8 cellular contexts compared by ENCODE assay signal in genomic region chr1:173255214-173255813, GRCh38. TPM values are rescaled to one million over a fixed set of nuclear protein-coding genes. Genes with fewer than 3 reads are reported as not detected.
DNase-seq lines count a peak whose midpoint lies in the region; ATAC-seq lines count a peak whose summit lies in the region.

No MANE protein-coding gene starts in this region.

- peak; percentile 12 for DNase-seq in DMS53 treated with DMSO at 0.1 percent for 48 hours (lab: John Stamatoyannopoulos, UW; ENCODE audit: unreplicated experiment)
- peak; percentile 21 for DNase-seq in HPDE6-E6E7 (ENCODE audit: extremely low spot score)
- peak; percentile 19 for DNase-seq in SW480 (ENCODE audit: low spot score)
- DNase-seq in hepatic stellate cell (ENCODE audit: low spot score): peak; percentile 37
- no peak for DNase-seq in cerebellum (ENCODE audit: low spot score)
- no peak for DNase-seq in Ammon's horn (ENCODE audit: low spot score)
- DNase-seq in DMS79 (lab: John Stamatoyannopoulos, UW): no peak

- no peak for ATAC-seq in GM21390 (IDR thresholded peaks at IDR 0.05; ENCODE audit: unreplicated experiment)

RNA-seq across cellular contexts. Expression of gene TNFSF4, which starts 48.2 kb away (rescaled TPM):
- 2.3 TPM for total RNA-seq in cerebellum

Comparison
In these comparisons a context has a peak if more than half of its experiments do, and no peak if none do; other contexts are left out.
1. DNase-seq: peak in DMS53 treated with DMSO at 0.1 percent for 48 hours (single experiment), HPDE6-E6E7 (single experiment), SW480 (single experiment) and hepatic stellate cell (single experiment); none in cerebellum (single experiment), Ammon's horn (single experiment) and DMS79 (single experiment).